9 cellular contexts compared by ENCODE assay signal in genomic region chr1:44783697-44784093, GRCh38. TPM values are rescaled to one million over a fixed set of nuclear protein-coding genes. Genes with fewer than 3 reads are reported as not detected.
DNase-seq lines count a peak whose midpoint lies in the region; ATAC-seq and TF ChIP-seq lines count a peak whose summit lies in the region.
"Had no signal": no experiment of that assay in that cellular context is flagged by ENCODE, and none has a peak within 500 bp of the region (broad histone marks: within the 10 kb centered on the region; RNA-seq: fewer than 3 reads in every experiment).

No MANE protein-coding gene starts in this region.

- no peak for TF ChIP-seq CTCF in AG09309 (IDR thresholded peaks at IDR 0.05; ENCODE audit: control insufficient read depth, insufficient read depth, low read depth, low read length, missing control alignments)
- TF ChIP-seq CTCF in HFFc6 (IDR thresholded peaks at IDR 0.05) = no peak
- TF ChIP-seq CTCF in chondrocyte (IDR thresholded peaks at IDR 0.05) = no peak

- H3K36me3 Mint-ChIP-seq in HFFc6 (ENCODE audit: low read depth) = peaks cover 32% of the 10 kb centered on the region
- peaks cover 11% of the 10 kb centered on the region for H3K36me3 Mint-ChIP-seq in chondrocyte (ENCODE audit: low read depth)
- peaks cover 0 to 26% (median 13%) of the 10 kb centered on the region in 5 donors for H3K36me3 Mint-ChIP-seq in naive thymus-derived CD4-positive, alpha-beta T cell

- peak overlapping the region; percentile 43; the same call in 1 of the 2 replicates for H3K4me3 Mint-ChIP-seq in HFFc6
- peak overlapping the region; percentile 37 for H3K4me3 Mint-ChIP-seq in chondrocyte (ENCODE audit: unreplicated experiment)
- H3K4me3 Mint-ChIP-seq in naive thymus-derived CD4-positive, alpha-beta T cell = peak overlapping the region; percentile 62 to 82 (median 73)

- intact Hi-C loops in naive thymus-derived CD4-positive, alpha-beta T cell (cut with micrococcal nuclease) = loop anchor here in 1 of 2 donors (1.0 to 2.0 kb wide), 2 partner anchors 8 to 45 kb away; partner anchors contain the start of genes KIF2C and RPS8

- H3K9me3 Mint-ChIP-seq in HFFc6 (no peaks in the 10 kb centered on the region), chondrocyte (ENCODE audit: low read depth) (no peaks in the 10 kb centered on the region)
- H3K9me3 Mint-ChIP-seq in naive thymus-derived CD4-positive, alpha-beta T cell = peaks cover 0 to 2% (median 0%) of the 10 kb centered on the region in 11 donors

- peaks cover 20 to 25% of the 10 kb centered on the region in 2 donors for H3K4me1 ChIP-seq in naive thymus-derived CD4-positive, alpha-beta T cell (ENCODE audit: control insufficient read depth in 2 of 2, insufficient read depth in 2 of 2, low read length in 2 of 2)

- CTCF ChIA-PET in naive thymus-derived CD4-positive, alpha-beta T cell (lab: Charles Lee) = interaction anchor here (1.0 to 3.0 kb wide), 6 partner anchors 9 to 56 kb away, joined by 3 to 16 read pairs (median 6); partner anchors contain the start of genes PLK3, RNU5D-1 and RPS8

- peak overlapping the region; percentile 19; the same call in 1 of the 2 replicates for H3K4me3 ChIP-seq in AG09309 (ENCODE audit: control insufficient read depth, low read depth, low read length)
- peak overlapping the region; percentile 9 for H3K4me3 ChIP-seq in naive thymus-derived CD4-positive, alpha-beta T cell (ENCODE audit: low read length)
- H3K4me3 ChIP-seq: SK-N-MC had no signal

- peaks cover under 1% of the 10 kb centered on the region for H3K27me3 Mint-ChIP-seq in HFFc6 (ENCODE audit: insufficient read depth)
- H3K27me3 Mint-ChIP-seq in chondrocyte (ENCODE audit: low read depth) = no peaks in the 10 kb centered on the region
- no peaks in the 10 kb centered on the region for H3K27me3 Mint-ChIP-seq in naive thymus-derived CD4-positive, alpha-beta T cell

- H3K27me3 ChIP-seq in naive thymus-derived CD4-positive, alpha-beta T cell (ENCODE audit: control insufficient read depth in 2 of 2, insufficient read depth in 2 of 2, low read length in 2 of 2) = no peaks in the 10 kb centered on the region

- H3K9me3 ChIP-seq in naive thymus-derived CD4-positive, alpha-beta T cell (ENCODE audit: control insufficient read depth in 2 of 3, low read length in 3 of 3) = no peaks in the 10 kb centered on the region

- peak overlapping the region; percentile 63 for H3K27ac ChIP-seq in naive thymus-derived CD4-positive, alpha-beta T cell (ENCODE audit: low read depth, low read length)

- POLR2A ChIA-PET in naive thymus-derived CD4-positive, alpha-beta T cell (lab: Charles Lee) = interaction anchor here (0.6 to 7.9 kb wide), 11 partner anchors 8 to 800 kb away, joined by 3 to 93 read pairs (median 5); partner anchors contain the start of genes BTBD19, DYNLT4, PLK3 and RNU5D-1

- no peak for ATAC-seq in naive thymus-derived CD4-positive, alpha-beta T cell
- no peak for ATAC-seq in GM21723 (IDR thresholded peaks at IDR 0.05; ENCODE audit: unreplicated experiment)
- no peak for ATAC-seq in HG03521 (IDR thresholded peaks at IDR 0.05; ENCODE audit: unreplicated experiment)

- H3K27ac Mint-ChIP-seq in HFFc6 = no peak overlapping the region
- H3K27ac Mint-ChIP-seq in chondrocyte (ENCODE audit: unreplicated experiment) = no peak overlapping the region
- H3K27ac Mint-ChIP-seq in naive thymus-derived CD4-positive, alpha-beta T cell = peak overlapping the region in 8 of 9 donors; percentile 19 to 77 (median 58)

- peaks cover 32% of the 10 kb centered on the region for H3K4me1 Mint-ChIP-seq in HFFc6 (ENCODE audit: low read depth)
- peaks cover 23% of the 10 kb centered on the region for H3K4me1 Mint-ChIP-seq in chondrocyte (ENCODE audit: low read depth)
- peaks cover 13 to 44% (median 31%) of the 10 kb centered on the region in 7 donors for H3K4me1 Mint-ChIP-seq in naive thymus-derived CD4-positive, alpha-beta T cell

- DNase-seq in AG09309 (ENCODE audit: low read depth) (no peak), HFFc6 (no peak), chondrocyte (ENCODE audit: low spot score) (peak; percentile 27), amygdala (lab: John Stamatoyannopoulos, UW) (no peak), kidney tubule cell (ENCODE audit: low spot score) (no peak)
- no peak for DNase-seq in naive thymus-derived CD4-positive, alpha-beta T cell

- H3K36me3 ChIP-seq in naive thymus-derived CD4-positive, alpha-beta T cell (ENCODE audit: control insufficient read depth in 2 of 3, insufficient read depth in 3 of 3, low read length in 3 of 3) = peaks cover 0 to 25% (median 0%) of the 10 kb centered on the region in 3 experiments

RNA-seq across cellular contexts. Expression of gene BEST4, which starts 4.3 kb away (rescaled TPM):
- under 1 TPM; 0.09 to 0.23 (median 0.12) TPM for total RNA-seq in HFFc6 (2021; fragmentation: NEBNext Ultra II Directional; extraction: Animal tissue kit (Norgen Biotek cat#: 25700))
- total RNA-seq in chondrocyte = 0.19 to 0.37 TPM (median 0.33 TPM) in 3 replicates
- total RNA-seq in naive thymus-derived CD4-positive, alpha-beta T cell = 1 to 10 TPM in 2 of 5 experiments, under 1 TPM in 3; 0.77 to 1.4 (median 0.96) TPM
- polyA plus RNA-seq in naive thymus-derived CD4-positive, alpha-beta T cell = under 1 TPM in 1 of 2 donors, not detected in 1; 0.72 TPM

RNA-seq across cellular contexts. Expression of gene RPS8, which starts 8.4 kb away (rescaled TPM):
- total RNA-seq in HFFc6 (2021; fragmentation: NEBNext Ultra II Directional; extraction: Animal tissue kit (Norgen Biotek cat#: 25700)) = 1,000 to 10,000 TPM; 1,518 to 1,745 (median 1,633) TPM
- 1,170 to 1,234 TPM (median 1,179 TPM) in 3 replicates for total RNA-seq in chondrocyte
- 1,000 to 10,000 TPM; 2,000 to 3,409 (median 3,025) TPM for total RNA-seq in naive thymus-derived CD4-positive, alpha-beta T cell
- polyA plus RNA-seq in naive thymus-derived CD4-positive, alpha-beta T cell = 1,000 to 10,000 TPM in 1 of 2 donors, 100 to 1,000 TPM in 1; 954 to 1,486 TPM

RNA-seq across cellular contexts. Expression of gene PLK3, which starts 16.5 kb away (rescaled TPM):
- total RNA-seq in HFFc6 (2021; fragmentation: NEBNext Ultra II Directional; extraction: Animal tissue kit (Norgen Biotek cat#: 25700)) = 10 to 100 TPM; 37.1 to 44.6 (median 39.2) TPM
- 24.2 to 30.0 TPM (median 29.0 TPM) in 3 replicates for total RNA-seq in chondrocyte
- total RNA-seq in naive thymus-derived CD4-positive, alpha-beta T cell = 100 to 1,000 TPM in 4 of 5 experiments, 10 to 100 TPM in 1; 92.8 to 456 (median 142) TPM
- 10 to 100 TPM; 30.5 to 59.1 TPM for polyA plus RNA-seq in naive thymus-derived CD4-positive, alpha-beta T cell

RNA-seq across cellular contexts. Expression of gene DYNLT4, which starts 23.5 kb away (rescaled TPM):
- total RNA-seq in HFFc6 (2021; fragmentation: NEBNext Ultra II Directional; extraction: Animal tissue kit (Norgen Biotek cat#: 25700)) = under 1 TPM in 1 of 6 experiments, not detected in 5; 0.46 TPM
- total RNA-seq in chondrocyte = not detected in 3 replicates
- total RNA-seq in naive thymus-derived CD4-positive, alpha-beta T cell = 1 to 10 TPM in 2 of 5 experiments, under 1 TPM in 3; 0.31 to 9.7 (median 0.87) TPM
- polyA plus RNA-seq in naive thymus-derived CD4-positive, alpha-beta T cell = under 1 TPM in 1 of 2 donors, not detected in 1; 0.47 TPM

RNA-seq across cellular contexts. Expression of gene BTBD19, which starts 24.6 kb away (rescaled TPM):
- total RNA-seq in HFFc6 (2021; fragmentation: NEBNext Ultra II Directional; extraction: Animal tissue kit (Norgen Biotek cat#: 25700)) = 10 to 100 TPM; 12.2 to 21.4 (median 13.9) TPM
- 43.4 to 46.5 TPM (median 44.1 TPM) in 3 replicates for total RNA-seq in chondrocyte
- 10 to 100 TPM; 11.2 to 47.2 (median 13.5) TPM for total RNA-seq in naive thymus-derived CD4-positive, alpha-beta T cell
- polyA plus RNA-seq in naive thymus-derived CD4-positive, alpha-beta T cell = under 1 TPM; 0.07 to 0.28 TPM

Comparison
In these comparisons a context has a peak if more than half of its experiments do, and no peak if none do; other contexts are left out.
1. H3K27ac Mint-ChIP-seq: peak in naive thymus-derived CD4-positive, alpha-beta T cell (8 of 9); none in HFFc6 (single experiment) and chondrocyte (single experiment).
2. Peak in every context shown above with its lines, with median percentiles within 50 percentile points of each other: H3K4me3 Mint-ChIP-seq.